Comparison of ENCODE assay signal across 1 cellular context in genomic region chr2:119433636-119434327, GRCh38.
TF ChIP-seq lines count a peak whose summit lies in the region.

No MANE protein-coding gene starts in this region.

TF ChIP-seq in HepG2, 621 proteins besides CTCF, POLR2A, EP300 and RAD21 (continued from another document and continues in another):
- TF ChIP-seq ZNF18 (CRISPR knock-in tag; IDR thresholded peaks at IDR 0.05; ENCODE audit: insufficient replicate concordance) (peak; percentile 49), ZNF720 (CRISPR knock-in tag; IDR thresholded peaks at IDR 0.05) (no peak), ZFP37 (CRISPR knock-in tag; IDR thresholded peaks at IDR 0.05; ENCODE audit: borderline replicate concordance) (peak; percentile 78; the same call in 1 of the 2 replicates), ZNF761 (CRISPR knock-in tag; conservative IDR thresholded peaks at IDR 0.05) (0 out of 2 replicates have a peak, but pooled peaks have one; percentile 11), TFAP4 (IDR thresholded peaks at IDR 0.05; ENCODE audit: borderline replicate concordance, low read depth) (peak; percentile 92; the same call in 1 of the 2 replicates), HOXD1 (CRISPR knock-in tag; IDR thresholded peaks at IDR 0.05) (no peak), HMG20A (CRISPR knock-in tag; IDR thresholded peaks at IDR 0.05; ENCODE audit: borderline replicate concordance) (peak; percentile 60; the same call in 1 of the 2 replicates), MIXL1 (CRISPR knock-in tag; IDR thresholded peaks at IDR 0.05) (peak; percentile 56; the same call in 1 of the 2 replicates), MAFK (conservative IDR thresholded peaks at IDR 0.05 in 1 of 2, IDR thresholded peaks at IDR 0.05 in 1 of 2; ENCODE audit: low read length in 2 of 2) (0 out of 4 replicates have a peak, but pooled peaks of 1 of the 2 experiments have one; percentile 5), MYNN (CRISPR knock-in tag; IDR thresholded peaks at IDR 0.05; ENCODE audit: low read depth) (no peak), RARA (CRISPR knock-in tag; IDR thresholded peaks at IDR 0.05) (peak; percentile 90), PAXIP1 (CRISPR knock-in tag; conservative IDR thresholded peaks at IDR 0.05) (peak; percentile 79), IKZF1 (IDR thresholded peaks at IDR 0.05) (no peak), RFX3 (CRISPR knock-in tag; IDR thresholded peaks at IDR 0.05) (no peak), FOXK1 (CRISPR knock-in tag; IDR thresholded peaks at IDR 0.05; ENCODE audit: borderline replicate concordance, low read depth) (0 out of 2 replicates have a peak, but pooled peaks have one; percentile 12), ZNF33A (CRISPR knock-in tag; IDR thresholded peaks at IDR 0.05; ENCODE audit: borderline replicate concordance) (no peak), THYN1 (CRISPR knock-in tag; IDR thresholded peaks at IDR 0.05; ENCODE audit: borderline replicate concordance, low read depth) (0 out of 2 replicates have a peak, but pooled peaks have one; percentile 29), ZBED4 (CRISPR knock-in tag; IDR thresholded peaks at IDR 0.05; ENCODE audit: borderline replicate concordance) (peak; percentile 38; the same call in 1 of the 2 replicates), TEAD3 (CRISPR knock-in tag; optimal IDR thresholded peaks at IDR 0.05; ENCODE audit: borderline replicate concordance) (peak; percentile 72), SSRP1 (CRISPR knock-in tag; IDR thresholded peaks at IDR 0.05) (no peak), MAX (IDR thresholded peaks at IDR 0.05) (peak; percentile 72), MTF2 (CRISPR knock-in tag; IDR thresholded peaks at IDR 0.05; ENCODE audit: borderline replicate concordance) (no peak), SP1 (IDR thresholded peaks at IDR 0.05) (no peak), SP1 (CRISPR knock-in tag; IDR thresholded peaks at IDR 0.05) (no peak), GPN1 (CRISPR knock-in tag; IDR thresholded peaks at IDR 0.05; ENCODE audit: borderline replicate concordance) (no peak), MBD4 (IDR thresholded peaks at IDR 0.05; ENCODE audit: borderline replicate concordance, low read length) (no peak), HDAC2 (CRISPR knock-in tag; IDR thresholded peaks at IDR 0.05) (peak; percentile 55; the same call in 1 of the 2 replicates), NKX3-1 (CRISPR knock-in tag; IDR thresholded peaks at IDR 0.05) (no peak), ASH2L (IDR thresholded peaks at IDR 0.05; ENCODE audit: insufficient read length, low read depth, low read length) (peak; percentile 13), FOXP1 (IDR thresholded peaks at IDR 0.05) (no peak), FOXP1 (CRISPR knock-in tag; IDR thresholded peaks at IDR 0.05) (peak; percentile 6; the same call in 1 of the 2 replicates), ZSCAN31 (CRISPR knock-in tag; IDR thresholded peaks at IDR 0.05; ENCODE audit: low read depth) (0 out of 2 replicates have a peak, but pooled peaks have one; percentile 22), NR2F1 (CRISPR knock-in tag; IDR thresholded peaks at IDR 0.05) (peak in 1 of 2 experiments; percentile 56; a peak in 1 of 4 replicates), HIC2 (CRISPR knock-in tag; IDR thresholded peaks at IDR 0.05; ENCODE audit: low read depth) (no peak), SMAD1 (CRISPR knock-in tag; IDR thresholded peaks at IDR 0.05; ENCODE audit: borderline replicate concordance, low read depth) (no peak), HMGA1 (CRISPR knock-in tag; conservative IDR thresholded peaks at IDR 0.05) (no peak), SMARCC2 (IDR thresholded peaks at IDR 0.05) (no peak), ZNF629 (CRISPR knock-in tag; conservative IDR thresholded peaks at IDR 0.05) (no peak), PITX1 (CRISPR knock-in tag; IDR thresholded peaks at IDR 0.05) (peak; percentile 56; the same call in 1 of the 2 replicates), PHF21A (CRISPR knock-in tag; IDR thresholded peaks at IDR 0.05) (peak; percentile 74), TBX2 (CRISPR knock-in tag; IDR thresholded peaks at IDR 0.05; ENCODE audit: borderline replicate concordance) (peak; percentile 57; the same call in 1 of the 2 replicates), ZNF567 (CRISPR knock-in tag; IDR thresholded peaks at IDR 0.05; ENCODE audit: borderline replicate concordance) (no peak), PHF8 (CRISPR knock-in tag; IDR thresholded peaks at IDR 0.05) (no peak)
- TF ChIP-seq, protein P1, sequence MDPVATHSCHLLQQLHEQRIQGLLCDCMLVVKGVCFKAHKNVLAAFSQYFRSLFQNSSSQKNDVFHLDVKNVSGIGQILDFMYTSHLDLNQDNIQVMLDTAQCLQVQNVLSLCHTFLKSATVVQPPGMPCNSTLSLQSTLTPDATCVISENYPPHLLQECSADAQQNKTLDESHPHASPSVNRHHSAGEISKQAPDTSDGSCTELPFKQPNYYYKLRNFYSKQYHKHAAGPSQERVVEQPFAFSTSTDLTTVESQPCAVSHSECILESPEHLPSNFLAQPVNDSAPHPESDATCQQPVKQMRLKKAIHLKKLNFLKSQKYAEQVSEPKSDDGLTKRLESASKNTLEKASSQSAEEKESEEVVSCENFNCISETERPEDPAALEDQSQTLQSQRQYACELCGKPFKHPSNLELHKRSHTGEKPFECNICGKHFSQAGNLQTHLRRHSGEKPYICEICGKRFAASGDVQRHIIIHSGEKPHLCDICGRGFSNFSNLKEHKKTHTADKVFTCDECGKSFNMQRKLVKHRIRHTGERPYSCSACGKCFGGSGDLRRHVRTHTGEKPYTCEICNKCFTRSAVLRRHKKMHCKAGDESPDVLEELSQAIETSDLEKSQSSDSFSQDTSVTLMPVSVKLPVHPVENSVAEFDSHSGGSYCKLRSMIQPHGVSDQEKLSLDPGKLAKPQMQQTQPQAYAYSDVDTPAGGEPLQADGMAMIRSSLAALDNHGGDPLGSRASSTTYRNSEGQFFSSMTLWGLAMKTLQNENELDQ (CRISPR knock-in tag; IDR thresholded peaks at IDR 0.05; ENCODE audit: borderline replicate concordance), result peak; percentile 53; the same call in 1 of the 2 replicates
- TF ChIP-seq, protein P2, sequence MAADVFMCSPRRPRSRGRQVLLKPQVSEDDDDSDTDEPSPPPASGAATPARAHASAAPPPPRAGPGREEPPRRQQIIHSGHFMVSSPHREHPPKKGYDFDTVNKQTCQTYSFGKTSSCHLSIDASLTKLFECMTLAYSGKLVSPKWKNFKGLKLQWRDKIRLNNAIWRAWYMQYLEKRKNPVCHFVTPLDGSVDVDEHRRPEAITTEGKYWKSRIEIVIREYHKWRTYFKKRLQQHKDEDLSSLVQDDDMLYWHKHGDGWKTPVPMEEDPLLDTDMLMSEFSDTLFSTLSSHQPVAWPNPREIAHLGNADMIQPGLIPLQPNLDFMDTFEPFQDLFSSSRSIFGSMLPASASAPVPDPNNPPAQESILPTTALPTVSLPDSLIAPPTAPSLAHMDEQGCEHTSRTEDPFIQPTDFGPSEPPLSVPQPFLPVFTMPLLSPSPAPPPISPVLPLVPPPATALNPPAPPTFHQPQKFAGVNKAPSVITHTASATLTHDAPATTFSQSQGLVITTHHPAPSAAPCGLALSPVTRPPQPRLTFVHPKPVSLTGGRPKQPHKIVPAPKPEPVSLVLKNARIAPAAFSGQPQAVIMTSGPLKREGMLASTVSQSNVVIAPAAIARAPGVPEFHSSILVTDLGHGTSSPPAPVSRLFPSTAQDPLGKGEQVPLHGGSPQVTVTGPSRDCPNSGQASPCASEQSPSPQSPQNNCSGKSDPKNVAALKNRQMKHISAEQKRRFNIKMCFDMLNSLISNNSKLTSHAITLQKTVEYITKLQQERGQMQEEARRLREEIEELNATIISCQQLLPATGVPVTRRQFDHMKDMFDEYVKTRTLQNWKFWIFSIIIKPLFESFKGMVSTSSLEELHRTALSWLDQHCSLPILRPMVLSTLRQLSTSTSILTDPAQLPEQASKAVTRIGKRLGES (CRISPR knock-in tag; IDR thresholded peaks at IDR 0.05; ENCODE audit: borderline replicate concordance), result no peak
- TF ChIP-seq, protein P3, sequence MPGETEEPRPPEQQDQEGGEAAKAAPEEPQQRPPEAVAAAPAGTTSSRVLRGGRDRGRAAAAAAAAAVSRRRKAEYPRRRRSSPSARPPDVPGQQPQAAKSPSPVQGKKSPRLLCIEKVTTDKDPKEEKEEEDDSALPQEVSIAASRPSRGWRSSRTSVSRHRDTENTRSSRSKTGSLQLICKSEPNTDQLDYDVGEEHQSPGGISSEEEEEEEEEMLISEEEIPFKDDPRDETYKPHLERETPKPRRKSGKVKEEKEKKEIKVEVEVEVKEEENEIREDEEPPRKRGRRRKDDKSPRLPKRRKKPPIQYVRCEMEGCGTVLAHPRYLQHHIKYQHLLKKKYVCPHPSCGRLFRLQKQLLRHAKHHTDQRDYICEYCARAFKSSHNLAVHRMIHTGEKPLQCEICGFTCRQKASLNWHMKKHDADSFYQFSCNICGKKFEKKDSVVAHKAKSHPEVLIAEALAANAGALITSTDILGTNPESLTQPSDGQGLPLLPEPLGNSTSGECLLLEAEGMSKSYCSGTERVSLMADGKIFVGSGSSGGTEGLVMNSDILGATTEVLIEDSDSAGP (CRISPR knock-in tag; IDR thresholded peaks at IDR 0.05; ENCODE audit: borderline replicate concordance), result no peak
